1 cellular context compared by ENCODE assay signal in the genomic region with DNA sequence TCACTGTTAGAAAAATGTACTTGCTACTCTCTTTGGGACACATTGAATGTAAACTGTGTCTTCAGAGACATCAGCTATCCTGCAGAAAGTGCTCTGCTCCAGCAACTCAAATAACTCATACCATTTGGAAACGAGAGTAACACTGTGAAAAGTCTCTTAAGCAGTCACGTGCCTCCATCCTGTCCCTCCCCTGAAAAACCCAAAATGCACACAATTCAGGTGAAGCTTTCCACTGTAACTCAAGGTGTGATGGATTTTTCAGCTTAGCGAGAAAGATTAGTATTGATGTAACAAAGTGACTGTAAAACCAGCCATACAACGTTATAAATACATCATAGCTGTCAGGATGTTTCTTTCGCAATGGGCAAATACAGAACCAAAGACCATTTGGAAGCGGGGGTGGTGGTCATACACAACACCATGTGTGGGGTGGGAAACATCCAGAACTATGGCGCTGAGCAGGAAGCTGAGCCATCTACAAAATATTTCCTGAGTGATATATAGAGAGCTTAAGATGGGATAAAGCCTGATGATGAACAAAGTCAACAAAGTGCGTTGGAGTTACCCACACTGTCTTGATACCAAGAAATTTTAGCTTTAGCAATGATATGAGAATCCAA.
TF ChIP-seq lines count a peak whose summit lies in the region.

No MANE protein-coding gene starts in this region.

TF ChIP-seq in GM23338, 12 proteins besides CTCF, POLR2A, EP300 and RAD21 (continued from another document):
- TF ChIP-seq, protein P1, sequence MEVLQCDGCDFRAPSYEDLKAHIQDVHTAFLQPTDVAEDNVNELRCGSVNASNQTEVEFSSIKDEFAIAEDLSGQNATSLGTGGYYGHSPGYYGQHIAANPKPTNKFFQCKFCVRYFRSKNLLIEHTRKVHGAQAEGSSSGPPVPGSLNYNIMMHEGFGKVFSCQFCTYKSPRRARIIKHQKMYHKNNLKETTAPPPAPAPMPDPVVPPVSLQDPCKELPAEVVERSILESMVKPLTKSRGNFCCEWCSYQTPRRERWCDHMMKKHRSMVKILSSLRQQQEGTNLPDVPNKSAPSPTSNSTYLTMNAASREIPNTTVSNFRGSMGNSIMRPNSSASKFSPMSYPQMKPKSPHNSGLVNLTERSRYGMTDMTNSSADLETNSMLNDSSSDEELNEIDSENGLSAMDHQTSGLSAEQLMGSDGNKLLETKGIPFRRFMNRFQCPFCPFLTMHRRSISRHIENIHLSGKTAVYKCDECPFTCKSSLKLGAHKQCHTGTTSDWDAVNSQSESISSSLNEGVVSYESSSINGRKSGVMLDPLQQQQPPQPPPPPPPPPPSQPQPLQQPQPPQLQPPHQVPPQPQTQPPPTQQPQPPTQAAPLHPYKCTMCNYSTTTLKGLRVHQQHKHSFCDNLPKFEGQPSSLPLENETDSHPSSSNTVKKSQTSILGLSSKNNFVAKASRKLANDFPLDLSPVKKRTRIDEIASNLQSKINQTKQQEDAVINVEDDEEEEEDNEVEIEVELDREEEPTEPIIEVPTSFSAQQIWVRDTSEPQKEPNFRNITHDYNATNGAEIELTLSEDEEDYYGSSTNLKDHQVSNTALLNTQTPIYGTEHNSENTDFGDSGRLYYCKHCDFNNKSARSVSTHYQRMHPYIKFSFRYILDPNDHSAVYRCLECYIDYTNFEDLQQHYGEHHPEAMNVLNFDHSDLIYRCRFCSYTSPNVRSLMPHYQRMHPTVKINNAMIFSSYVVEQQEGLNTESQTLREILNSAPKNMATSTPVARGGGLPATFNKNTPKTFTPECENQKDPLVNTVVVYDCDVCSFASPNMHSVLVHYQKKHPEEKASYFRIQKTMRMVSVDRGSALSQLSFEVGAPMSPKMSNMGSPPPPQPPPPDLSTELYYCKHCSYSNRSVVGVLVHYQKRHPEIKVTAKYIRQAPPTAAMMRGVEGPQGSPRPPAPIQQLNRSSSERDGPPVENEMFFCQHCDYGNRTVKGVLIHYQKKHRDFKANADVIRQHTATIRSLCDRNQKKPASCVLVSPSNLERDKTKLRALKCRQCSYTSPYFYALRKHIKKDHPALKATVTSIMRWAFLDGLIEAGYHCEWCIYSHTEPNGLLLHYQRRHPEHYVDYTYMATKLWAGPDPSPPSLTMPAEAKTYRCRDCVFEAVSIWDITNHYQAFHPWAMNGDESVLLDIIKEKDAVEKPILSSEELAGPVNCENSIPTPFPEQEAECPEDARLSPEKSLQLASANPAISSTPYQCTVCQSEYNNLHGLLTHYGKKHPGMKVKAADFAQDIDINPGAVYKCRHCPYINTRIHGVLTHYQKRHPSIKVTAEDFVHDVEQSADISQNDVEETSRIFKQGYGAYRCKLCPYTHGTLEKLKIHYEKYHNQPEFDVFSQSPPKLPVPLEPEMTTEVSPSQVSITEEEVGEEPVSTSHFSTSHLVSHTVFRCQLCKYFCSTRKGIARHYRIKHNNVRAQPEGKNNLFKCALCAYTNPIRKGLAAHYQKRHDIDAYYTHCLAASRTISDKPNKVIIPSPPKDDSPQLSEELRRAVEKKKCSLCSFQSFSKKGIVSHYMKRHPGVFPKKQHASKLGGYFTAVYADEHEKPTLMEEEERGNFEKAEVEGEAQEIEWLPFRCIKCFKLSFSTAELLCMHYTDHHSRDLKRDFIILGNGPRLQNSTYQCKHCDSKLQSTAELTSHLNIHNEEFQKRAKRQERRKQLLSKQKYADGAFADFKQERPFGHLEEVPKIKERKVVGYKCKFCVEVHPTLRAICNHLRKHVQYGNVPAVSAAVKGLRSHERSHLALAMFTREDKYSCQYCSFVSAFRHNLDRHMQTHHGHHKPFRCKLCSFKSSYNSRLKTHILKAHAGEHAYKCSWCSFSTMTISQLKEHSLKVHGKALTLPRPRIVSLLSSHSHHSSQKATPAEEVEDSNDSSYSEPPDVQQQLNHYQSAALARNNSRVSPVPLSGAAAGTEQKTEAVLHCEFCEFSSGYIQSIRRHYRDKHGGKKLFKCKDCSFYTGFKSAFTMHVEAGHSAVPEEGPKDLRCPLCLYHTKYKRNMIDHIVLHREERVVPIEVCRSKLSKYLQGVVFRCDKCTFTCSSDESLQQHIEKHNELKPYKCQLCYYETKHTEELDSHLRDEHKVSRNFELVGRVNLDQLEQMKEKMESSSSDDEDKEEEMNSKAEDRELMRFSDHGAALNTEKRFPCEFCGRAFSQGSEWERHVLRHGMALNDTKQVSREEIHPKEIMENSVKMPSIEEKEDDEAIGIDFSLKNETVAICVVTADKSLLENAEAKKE (CRISPR knock-in tag; IDR thresholded peaks at IDR 0.05) = no peak
- TF ChIP-seq ZNF114 (CRISPR knock-in tag; IDR thresholded peaks at IDR 0.05) = no peak
- TF ChIP-seq, protein P2, sequence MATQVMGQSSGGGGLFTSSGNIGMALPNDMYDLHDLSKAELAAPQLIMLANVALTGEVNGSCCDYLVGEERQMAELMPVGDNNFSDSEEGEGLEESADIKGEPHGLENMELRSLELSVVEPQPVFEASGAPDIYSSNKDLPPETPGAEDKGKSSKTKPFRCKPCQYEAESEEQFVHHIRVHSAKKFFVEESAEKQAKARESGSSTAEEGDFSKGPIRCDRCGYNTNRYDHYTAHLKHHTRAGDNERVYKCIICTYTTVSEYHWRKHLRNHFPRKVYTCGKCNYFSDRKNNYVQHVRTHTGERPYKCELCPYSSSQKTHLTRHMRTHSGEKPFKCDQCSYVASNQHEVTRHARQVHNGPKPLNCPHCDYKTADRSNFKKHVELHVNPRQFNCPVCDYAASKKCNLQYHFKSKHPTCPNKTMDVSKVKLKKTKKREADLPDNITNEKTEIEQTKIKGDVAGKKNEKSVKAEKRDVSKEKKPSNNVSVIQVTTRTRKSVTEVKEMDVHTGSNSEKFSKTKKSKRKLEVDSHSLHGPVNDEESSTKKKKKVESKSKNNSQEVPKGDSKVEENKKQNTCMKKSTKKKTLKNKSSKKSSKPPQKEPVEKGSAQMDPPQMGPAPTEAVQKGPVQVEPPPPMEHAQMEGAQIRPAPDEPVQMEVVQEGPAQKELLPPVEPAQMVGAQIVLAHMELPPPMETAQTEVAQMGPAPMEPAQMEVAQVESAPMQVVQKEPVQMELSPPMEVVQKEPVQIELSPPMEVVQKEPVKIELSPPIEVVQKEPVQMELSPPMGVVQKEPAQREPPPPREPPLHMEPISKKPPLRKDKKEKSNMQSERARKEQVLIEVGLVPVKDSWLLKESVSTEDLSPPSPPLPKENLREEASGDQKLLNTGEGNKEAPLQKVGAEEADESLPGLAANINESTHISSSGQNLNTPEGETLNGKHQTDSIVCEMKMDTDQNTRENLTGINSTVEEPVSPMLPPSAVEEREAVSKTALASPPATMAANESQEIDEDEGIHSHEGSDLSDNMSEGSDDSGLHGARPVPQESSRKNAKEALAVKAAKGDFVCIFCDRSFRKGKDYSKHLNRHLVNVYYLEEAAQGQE (IDR thresholded peaks at IDR 0.05; ENCODE audit: unreplicated experiment) = no peak
- no peak for TF ChIP-seq STAT1 (IDR thresholded peaks at IDR 0.05; ENCODE audit: unreplicated experiment)
- no peak for TF ChIP-seq EZH2 (IDR thresholded peaks at IDR 0.05; ENCODE audit: low read depth, unreplicated experiment)
- TF ChIP-seq, protein P3, sequence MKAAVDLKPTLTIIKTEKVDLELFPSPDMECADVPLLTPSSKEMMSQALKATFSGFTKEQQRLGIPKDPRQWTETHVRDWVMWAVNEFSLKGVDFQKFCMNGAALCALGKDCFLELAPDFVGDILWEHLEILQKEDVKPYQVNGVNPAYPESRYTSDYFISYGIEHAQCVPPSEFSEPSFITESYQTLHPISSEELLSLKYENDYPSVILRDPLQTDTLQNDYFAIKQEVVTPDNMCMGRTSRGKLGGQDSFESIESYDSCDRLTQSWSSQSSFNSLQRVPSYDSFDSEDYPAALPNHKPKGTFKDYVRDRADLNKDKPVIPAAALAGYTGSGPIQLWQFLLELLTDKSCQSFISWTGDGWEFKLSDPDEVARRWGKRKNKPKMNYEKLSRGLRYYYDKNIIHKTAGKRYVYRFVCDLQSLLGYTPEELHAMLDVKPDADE (IDR thresholded peaks at IDR 0.05) = no peak
- TF ChIP-seq EZH2phosphoT487 (IDR thresholded peaks at IDR 0.05; ENCODE audit: unreplicated experiment) = no peak
- no peak for TF ChIP-seq POLR2AphosphoS5 (IDR thresholded peaks at IDR 0.05; ENCODE audit: low read depth)
- TF ChIP-seq ZNF331 (CRISPR knock-in tag; IDR thresholded peaks at IDR 0.05; ENCODE audit: low read depth) = no peak
- TF ChIP-seq NANOG (IDR thresholded peaks at IDR 0.05; ENCODE audit: borderline replicate concordance) = no peak
- no peak for TF ChIP-seq JUNB (IDR thresholded peaks at IDR 0.05; ENCODE audit: unreplicated experiment)
